22 cellular contexts compared by ENCODE assay signal in the genomic region with DNA sequence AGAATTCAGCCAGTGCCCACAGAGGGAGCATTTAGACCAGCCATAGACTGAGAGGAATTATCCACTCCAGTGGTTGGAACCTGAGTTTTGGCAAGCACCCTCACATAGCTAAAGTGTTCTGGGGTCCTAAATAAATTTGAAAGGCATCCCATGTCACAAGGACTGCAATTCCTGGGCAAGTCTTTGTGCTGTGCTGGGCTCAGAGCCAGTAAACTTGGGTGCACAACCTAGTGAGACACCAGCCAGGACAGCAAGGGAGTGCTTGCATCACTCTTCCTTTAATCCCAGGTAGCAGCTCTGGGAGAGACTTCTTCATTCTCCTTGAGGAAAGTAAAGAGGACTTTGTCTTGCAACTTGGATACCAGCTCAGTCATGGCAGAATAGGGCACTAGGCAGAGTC.
"Had no signal": no experiment of that assay in that cellular context is flagged by ENCODE, and none has a peak within 500 bp of the region (broad histone marks: within the 10 kb centered on the region; RNA-seq: fewer than 3 reads in every experiment).

No MANE protein-coding gene starts in this region.

- H3K27ac ChIP-seq: left ventricle myocardium inferior, pancreas, prostate gland, skin epidermis, stomach, testis, tibial nerve, uterus had no signal

- ATAC-seq: naive thymus-derived CD8-positive, alpha-beta T cell; pancreas; right cardiac atrium; sciatic nerve; stimulated activated naive CD8-positive, alpha-beta T cell treated with anti-CD3 and anti-CD28 coated beads, Interleukin-15, Interleukin-2, amounts not matched to agents 100 U/mL and 50 U/mL, for 24 hours had no signal

- H3K4me1 ChIP-seq: left ventricle myocardium inferior, pancreas, prostate gland, stomach, testis, tibial nerve, uterus had no signal

- H3K9me3 ChIP-seq: pancreas, prostate gland, testis, tibial nerve, uterus had no signal

- DNase-seq: immature natural killer cell; kidney; left ventricle myocardium inferior; naive thymus-derived CD8-positive, alpha-beta T cell; pancreas; posterior cingulate gyrus; retina; right cardiac atrium; stimulated activated CD4-positive, alpha-beta T cell treated with anti-CD3 and anti-CD28 coated beads, Interleukin-12 subunit alpha, Interleukin-12 subunit beta, amount 100 ng/mL, for 4 hours; stimulated activated CD4-positive, alpha-beta T cell treated with anti-CD3 and anti-CD28 coated beads, Interleukin-15, amount 100 ng/mL, for 24 hours; stimulated activated CD4-positive, alpha-beta T cell treated with anti-CD3 and anti-CD28 coated beads, Interleukin-2, amount 100 ng/mL, for 24 hours; stimulated activated CD4-positive, alpha-beta T cell treated with anti-CD3 and anti-CD28 coated beads, Interleukin-4, amount 100 ng/mL, for 1 hour; stimulated activated naive B cell treated with anti-CD40 and anti-IgM and Interleukin-4, amounts not matched to agents 10 μg/mL and 1 μg/mL and 100 μg/mL, for 72 hours; stimulated activated naive CD8-positive, alpha-beta T cell treated with anti-CD3 and anti-CD28 coated beads, Interleukin-15, Interleukin-2, amounts not matched to agents 100 U/mL and 50 U/mL, for 24 hours; stomach; testis; uterus had no signal

- H3K27me3 ChIP-seq: pancreas, stomach, testis, tibial nerve, uterus had no signal

- H3K36me3 ChIP-seq: left ventricle myocardium inferior, pancreas, prostate gland, stomach, tibial nerve, uterus had no signal

- H3K4me3 ChIP-seq: left ventricle myocardium inferior, lung, pancreas, prostate gland, skin epidermis, stomach, testis, tibial nerve, uterus had no signal
